In genomic region chr14:103332143-103332919, GRCh38 we compare ENCODE assay signal across 8 cellular contexts. TPM values are rescaled to one million over a fixed set of nuclear protein-coding genes. Genes with fewer than 3 reads are reported as not detected.
DNase-seq lines count a peak whose midpoint lies in the region; ATAC-seq and TF ChIP-seq lines count a peak whose summit lies in the region.

No MANE protein-coding gene starts in this region.

- H3K4me3 ChIP-seq in HCT116 (replicated peaks in 1 of 2; ENCODE audit: low read depth in 1 of 2, low read length in 2 of 2) (peak overlapping the region; percentile 86 to 89), gastrocnemius medialis (no peak overlapping the region)

- H2AFZ ChIP-seq in HCT116 (ENCODE audit: low read depth, low read length, poor library complexity, severe bottlenecking) = no peak overlapping the region

- H4K20me1 ChIP-seq in HCT116 (ENCODE audit: insufficient read depth) = peaks cover 18% of the 10 kb centered on the region; the same call in 1 of the 2 replicates

- ATAC-seq in HCT116 (no peak), gastrocnemius medialis (no peak), HG02852 (IDR thresholded peaks at IDR 0.05; ENCODE audit: unreplicated experiment) (no peak)

- peak overlapping the region; percentile 88 for H3K4me2 ChIP-seq in HCT116 (ENCODE audit: low read length)

- no peaks in the 10 kb centered on the region for H3K27me3 ChIP-seq in HCT116 (ENCODE audit: insufficient read depth, low read length)
- no peaks in the 10 kb centered on the region for H3K27me3 ChIP-seq in gastrocnemius medialis

- in situ Hi-C loops in gastrocnemius medialis (cut with MboI; ENCODE audit: low sequenced_read_pairs in 4 of 4) = loop anchor here in 1 of 4 donors (10.0 kb wide), 1 partner anchor 62 kb away; no protein-coding TSS in a partner anchor

- H3K79me2 ChIP-seq in HCT116 (ENCODE audit: insufficient read depth, low read length) = peaks cover 40% of the 10 kb centered on the region

- H3K27ac ChIP-seq in HCT116 (ENCODE audit: low read depth, low read length) = peak overlapping the region; percentile 99; the same call in 1 of the 2 replicates
- peak overlapping the region; percentile 95 for H3K27ac ChIP-seq in epithelial cell of prostate
- H3K27ac ChIP-seq in gastrocnemius medialis = peak overlapping the region; percentile 92 to 100 (median 98)

- TF ChIP-seq POLR2A in HCT116 (IDR thresholded peaks at IDR 0.05; ENCODE audit: borderline replicate concordance, extremely low read depth, insufficient read depth, insufficient read length) = no peak
- no peak for TF ChIP-seq POLR2A in gastrocnemius medialis (IDR thresholded peaks at IDR 0.05)

- DNase-seq in HCT116 (ENCODE audit: low read depth, low spot score) = no peak
- DNase-seq in OCI-M1 (lab: John Stamatoyannopoulos, UW) = peak; percentile 68
- DNase-seq in epithelial cell of prostate (ENCODE audit: low read depth, low spot score) = no peak
- DNase-seq in gastrocnemius medialis = no peak
- no peak for DNase-seq in NCI-H2081 treated with DMSO at 0.1 percent for 48 hours (lab: John Stamatoyannopoulos, UW)
- no peak for DNase-seq in stimulated activated CD4-positive, alpha-beta T cell treated with anti-CD3 and anti-CD28 coated beads, Interleukin-4, amount 100 ng/mL, for 24 hours
- DNase-seq in activated CD8-positive, alpha-beta memory T cell treated with anti-CD3 and anti-CD28 coated beads for 24 hours = no peak

- TF ChIP-seq RAD21 in HCT116 (IDR thresholded peaks at IDR 0.05; ENCODE audit: low read depth) = no peak

- H3K9me2 ChIP-seq in HCT116 (ENCODE audit: insufficient read depth) = no peaks in the 10 kb centered on the region

- intact Hi-C loops in HCT116 (cut with micrococcal nuclease) (loop anchor here (5.0 kb wide), 1 partner anchor 55 kb away; the partner anchor contains the start of gene MARK3), gastrocnemius medialis (cut with DNase I; ENCODE audit: low total_unique reads) (loop anchor here (5.0 kb wide), 2 partner anchors 170 to 1015 kb away; partner anchors contain the start of gene ZNF839)

- BruUV-seq in HCT116 (replicated peaks; lab: Mats Ljungman, UMichigan) = no TSS peak

- CTCF ChIA-PET in HCT116 (lab: Charles Lee) = no interaction called here

- H3K36me3 ChIP-seq in HCT116 (ENCODE audit: control insufficient read depth in 1 of 2, insufficient read depth in 2 of 2, low read length in 2 of 2) (peaks cover 19 to 23% of the 10 kb centered on the region in 2 experiments), gastrocnemius medialis (peaks cover 0 to 18% of the 10 kb centered on the region in 2 donors)

- POLR2A ChIA-PET in HCT116 (lab: Charles Lee) = interaction anchor here (1.0 to 3.3 kb wide), 2 partner anchors 8 to 12 kb away, joined by 3 to 31 read pairs; no protein-coding TSS in a partner anchor

- peak overlapping the region; percentile 98 for H3K9ac ChIP-seq in HCT116 (ENCODE audit: low read length)

- TF ChIP-seq CTCF in HCT116 (IDR thresholded peaks at IDR 0.05 in 2 of 3, conservative IDR thresholded peaks at IDR 0.05 in 1 of 3; ENCODE audit: borderline replicate concordance in 1 of 3, insufficient read depth in 1 of 3, low read depth in 2 of 3, low read length in 2 of 3) = no peak
- no peak for TF ChIP-seq CTCF in gastrocnemius medialis (IDR thresholded peaks at IDR 0.05 in 4 of 5, conservative IDR thresholded peaks at IDR 0.05 in 1 of 5)

- H3K4me1 ChIP-seq in HCT116 (ENCODE audit: control insufficient read depth in 1 of 2, insufficient read depth in 2 of 2, low read length in 2 of 2) (peaks cover 9 to 18% of the 10 kb centered on the region in 2 experiments; a peak in 3 of 4 replicates), gastrocnemius medialis (peaks cover 25 to 31% of the 10 kb centered on the region in 2 donors)

- RAD21 ChIA-PET in HCT116 (lab: Charles Lee; ENCODE audit: low non-redundant PET in 1 of 2, low total read pairs in 2 of 2, uncharacterized antibody in 2 of 2, unreplicated experiment in 2 of 2) = interaction anchor here in 1 of 2 experiments (0.7 kb wide), 1 partner anchor 33 kb away, joined by 3 read pairs; no protein-coding TSS in a partner anchor

- H3K9me3 ChIP-seq in HCT116 (ENCODE audit: control insufficient read depth in 1 of 2, insufficient read depth in 1 of 2, low read depth in 1 of 2, low read length in 2 of 2) = no peaks in the 10 kb centered on the region
- no peaks in the 10 kb centered on the region for H3K9me3 ChIP-seq in gastrocnemius medialis

TF ChIP-seq in HCT116, 20 proteins besides CTCF, POLR2A, EP300 and RAD21:
- TF ChIP-seq REST (IDR thresholded peaks at IDR 0.05; ENCODE audit: low read depth) (no peak), ZNF274 (IDR thresholded peaks at IDR 0.05; ENCODE audit: low read depth, low read length) (no peak), ATF3 (IDR thresholded peaks at IDR 0.05) (no peak), SRF (IDR thresholded peaks at IDR 0.05; ENCODE audit: low read depth) (no peak), JUND (IDR thresholded peaks at IDR 0.05) (no peak), ZFX (IDR thresholded peaks at IDR 0.05) (no peak), TCF7L2 (IDR thresholded peaks at IDR 0.05; ENCODE audit: borderline replicate concordance, extremely low read depth, insufficient read depth, insufficient read length) (no peak), MAX (IDR thresholded peaks at IDR 0.05) (no peak), CBX3 (IDR thresholded peaks at IDR 0.05; ENCODE audit: low read depth) (no peak)

RNA-seq across cellular contexts. Expression of gene EIF5, which starts 1.7 kb away (rescaled TPM):
- total RNA-seq in HCT116 (2021; ENCODE audit: unreplicated experiment) (238 TPM), gastrocnemius medialis (100 to 1,000 TPM; 313 to 538 (median 374) TPM)
- polyA plus RNA-seq in HCT116 (2012) = 220 and 254 TPM in 2 replicates

RNA-seq across cellular contexts. Expression of gene MARK3, which starts 52.9 kb away (rescaled TPM):
- total RNA-seq in HCT116 (2021; ENCODE audit: unreplicated experiment) (72.5 TPM), gastrocnemius medialis (10 to 100 TPM; 60.2 to 73.1 (median 71.6) TPM)
- polyA plus RNA-seq in HCT116 (2012) = 58.5 and 65.3 TPM in 2 replicates

Comparison
In these comparisons a context has a peak if more than half of its experiments do, and no peak if none do; other contexts are left out.
1. H3K4me3 ChIP-seq: peak in HCT116 (2 of 2); none in gastrocnemius medialis (0 of 4).
2. Peak in every context shown above with its lines, with median percentiles within 50 percentile points of each other: H3K27ac ChIP-seq.